Comparison of ENCODE assay signal across 12 cellular contexts in the genomic region with DNA sequence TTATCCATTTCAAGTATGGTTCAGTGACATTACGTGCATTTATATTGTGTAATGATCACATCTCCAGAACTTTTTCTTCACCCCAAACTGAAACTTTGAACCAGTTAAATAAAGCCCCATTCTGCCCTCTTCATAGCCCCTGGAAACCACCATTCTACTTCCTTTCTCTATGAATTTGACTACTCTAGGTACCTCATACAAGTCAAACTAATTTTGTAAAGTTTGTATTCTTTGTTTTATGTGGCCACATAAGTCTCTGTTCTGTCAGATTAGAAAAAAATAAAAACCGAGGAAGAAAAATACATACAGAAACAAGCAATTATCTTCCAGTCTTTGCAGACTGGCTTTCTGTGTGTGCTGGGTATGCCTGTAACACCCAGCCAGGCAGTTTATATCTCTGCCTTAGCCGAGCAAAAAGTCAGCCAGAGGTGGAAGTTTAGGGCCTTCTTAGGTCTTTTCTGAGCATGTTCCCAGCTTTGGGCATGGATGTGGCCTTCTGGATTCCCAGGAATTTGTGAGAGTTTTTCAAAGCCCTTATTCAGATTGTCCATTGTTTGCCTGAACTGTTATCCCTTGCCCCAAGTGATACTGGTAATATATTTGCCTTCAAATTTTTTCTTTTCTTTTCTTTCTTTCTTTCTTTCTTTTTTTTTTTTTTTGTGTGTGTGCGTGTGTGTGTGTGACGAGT. TPM values are rescaled to one million over a fixed set of nuclear protein-coding genes. Genes with fewer than 3 reads are reported as not detected.
DNase-seq lines count a peak whose midpoint lies in the region; ATAC-seq and TF ChIP-seq lines count a peak whose summit lies in the region.
"Had no signal": no experiment of that assay in that cellular context is flagged by ENCODE, and none has a peak within 500 bp of the region (broad histone marks: within the 10 kb centered on the region; RNA-seq: fewer than 3 reads in every experiment).

No MANE protein-coding gene starts in this region.

- TF ChIP-seq POLR2A in lower leg skin (IDR thresholded peaks at IDR 0.05) = no peak

- H2AFZ ChIP-seq in MM.1S (ENCODE audit: low read length) = no peak overlapping the region; the same call in 1 of the 2 replicates

- no peaks in the 10 kb centered on the region for H3K27me3 ChIP-seq in MM.1S (replicated peaks; ENCODE audit: insufficient read depth, low read length)
- no peaks in the 10 kb centered on the region for H3K27me3 ChIP-seq in right cardiac atrium (ENCODE audit: control insufficient read depth, insufficient read depth)
- H3K27me3 ChIP-seq: cardiac muscle cell had no signal

- no peaks in the 10 kb centered on the region for H3F3A ChIP-seq in MM.1S (ENCODE audit: insufficient read depth, low read length)

- peak; percentile 69 for ATAC-seq in GM18907 (IDR thresholded peaks at IDR 0.05; ENCODE audit: unreplicated experiment)
- peak; percentile 37 for ATAC-seq in HG02642 (IDR thresholded peaks at IDR 0.05; ENCODE audit: poor library complexity, unreplicated experiment)
- no peak for ATAC-seq in right cardiac atrium
- ATAC-seq: left lobe of liver had no signal

- H3K4me3 ChIP-seq in MM.1S (ENCODE audit: low read length) = no peak overlapping the region
- no peak overlapping the region for H3K4me3 ChIP-seq in right cardiac atrium (ENCODE audit: low read length)
- H3K4me3 ChIP-seq in lower leg skin (ENCODE audit: low read depth, poor library complexity, severe bottlenecking) = no peak overlapping the region
- H3K4me3 ChIP-seq: cardiac muscle cell had no signal

- H4K20me1 ChIP-seq in MM.1S (ENCODE audit: insufficient read depth, low read length) = no peaks in the 10 kb centered on the region

- intact Hi-C loops in right cardiac atrium (cut with DNase I) = no loop called here
- intact Hi-C loops in lower leg skin (cut with DNase I; ENCODE audit: low total_unique reads) = no loop called here

- TF ChIP-seq CTCF in MM.1S (IDR thresholded peaks at IDR 0.05; ENCODE audit: low read length) (no peak), lower leg skin (IDR thresholded peaks at IDR 0.05) (no peak)

- peaks cover 8% of the 10 kb centered on the region; the same call in 1 of the 2 replicates for H3K4me1 ChIP-seq in MM.1S (ENCODE audit: low read length)
- no peaks in the 10 kb centered on the region for H3K4me1 ChIP-seq in right cardiac atrium (ENCODE audit: control insufficient read depth, insufficient read depth, low read length)

- 82% methylated on average over 5 of the region's 5 CpGs for WGBS in right cardiac atrium
- 89 to 92% methylated on average over 5 of the region's 5 CpGs for WGBS in lower leg skin, 2 donors

- no peaks in the 10 kb centered on the region for H3K9me3 ChIP-seq in MM.1S (replicated peaks; ENCODE audit: insufficient read depth, low read length)
- H3K9me3 ChIP-seq in right cardiac atrium (ENCODE audit: control insufficient read depth, low read length) = no peaks in the 10 kb centered on the region

- H3K79me2 ChIP-seq in MM.1S (ENCODE audit: low read length) = no peaks in the 10 kb centered on the region

- no peaks in the 10 kb centered on the region for H3K36me3 ChIP-seq in MM.1S (replicated peaks; ENCODE audit: insufficient read depth, low read length)
- H3K36me3 ChIP-seq: cardiac muscle cell had no signal

- H3K9ac ChIP-seq in MM.1S (ENCODE audit: low read length) = no peak overlapping the region
- H3K9ac ChIP-seq: SK-N-SH had no signal

- peak overlapping the region; percentile 9; the same call in 1 of the 2 replicates for H3K4me2 ChIP-seq in MM.1S (ENCODE audit: low read depth, low read length)
- H3K4me2 ChIP-seq: SK-N-SH had no signal

- H3K27ac ChIP-seq in MM.1S (ENCODE audit: low read length) (no peak overlapping the region), right cardiac atrium (ENCODE audit: low read length) (no peak overlapping the region)
- H3K27ac ChIP-seq: cardiac muscle cell had no signal

- H3K9me2 ChIP-seq in MM.1S (replicated peaks; ENCODE audit: insufficient read depth, low read length) = no peaks in the 10 kb centered on the region
- H3K9me2 ChIP-seq: SK-N-SH had no signal

- peak; percentile 18 for DNase-seq in MM.1S
- peak; percentile 75 for DNase-seq in renal cortical epithelial cell (ENCODE audit: low read depth)
- no peak for DNase-seq in ecto neural progenitor cell (ENCODE audit: low spot score)
- DNase-seq in right cardiac atrium = no peak
- no peak for DNase-seq in lower leg skin (ENCODE audit: low spot score in 2 of 2)
- DNase-seq: DMS79, NCI-H2227 treated with DMSO at 0.1 percent for 48 hours, SK-N-SH had no signal

RNA-seq across cellular contexts. Expression of a gene that starts 6.0 kb away (rescaled TPM):
- 3.0 and 11.8 TPM in 2 replicates for total RNA-seq in renal cortical epithelial cell
- total RNA-seq in right cardiac atrium = 1 to 10 TPM in 3 of 4 donors, under 1 TPM in 1; 0.94 to 3.0 (median 1.8) TPM
- polyA plus RNA-seq in right cardiac atrium = 0.38 TPM
- 10 to 100 TPM; 23.0 to 38.2 (median 33.2) TPM for total RNA-seq in lower leg skin

Comparison
In these comparisons a context has a peak if more than half of its experiments do, and no peak if none do; other contexts are left out.
1. ATAC-seq: peak in GM18907 (single experiment) and HG02642 (single experiment); none in right cardiac atrium (0 of 2).
2. DNase-seq: peak in MM.1S (single experiment) and renal cortical epithelial cell (single experiment); none in ecto neural progenitor cell (single experiment), right cardiac atrium (0 of 3) and lower leg skin (0 of 2).